34 cellular contexts compared by ENCODE assay signal in the genomic region with DNA sequence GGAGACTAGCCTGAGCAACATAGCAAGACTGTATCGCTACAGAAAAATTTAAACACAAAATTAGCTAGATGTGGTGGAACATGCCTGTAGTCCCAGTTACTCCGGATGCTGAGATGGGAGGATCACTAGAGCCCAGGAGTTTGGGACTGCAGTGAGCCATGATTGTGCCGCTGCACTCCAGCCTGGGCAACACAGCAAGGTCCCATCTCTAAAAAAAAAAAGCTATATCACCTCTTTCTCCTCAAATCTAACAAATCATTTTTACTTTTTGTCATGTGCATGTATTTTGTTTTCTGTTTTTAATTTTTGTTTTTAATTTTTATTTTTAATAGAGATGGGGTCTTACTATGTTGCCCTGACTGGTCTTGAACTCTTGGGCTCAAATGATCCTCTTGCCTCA. TPM values are rescaled to one million over a fixed set of nuclear protein-coding genes. Genes with fewer than 3 reads are reported as not detected.
"Had no signal": no experiment of that assay in that cellular context is flagged by ENCODE, and none has a peak within 500 bp of the region (broad histone marks: within the 10 kb centered on the region; RNA-seq: fewer than 3 reads in every experiment).

No MANE protein-coding gene starts in this region.

- H3K9me3 ChIP-seq: ascending aorta, breast epithelium had no signal

- H3K27ac ChIP-seq: ascending aorta, breast epithelium, VCaP had no signal

- H3K36me3 ChIP-seq: breast epithelium had no signal

- FAIRE-seq: TTC549 had no signal

- ATAC-seq: activated CD4-positive, alpha-beta T cell treated with anti-CD3 and anti-CD28 coated beads for 36 hours; activated CD4-positive, CD25-positive, alpha-beta regulatory T cell treated with anti-CD3 and anti-CD28 coated beads, Interleukin-2, amount 50 U/mL, for 24 hours; activated CD8-positive, alpha-beta memory T cell treated with anti-CD3 and anti-CD28 coated beads, Interleukin-2, amount 10 ng/mL, durations not matched to agents 7 days and 5 days; activated CD8-positive, alpha-beta T cell treated with anti-CD3 and anti-CD28 coated beads, Interleukin-2, amount 10 ng/mL, durations not matched to agents 7 days and 5 days; activated naive CD8-positive, alpha-beta T cell treated with anti-CD3 and anti-CD28 coated beads, Interleukin-2, amount 50 U/mL, for 24 hours had no signal

- DNase-seq: activated CD4-positive, alpha-beta memory T cell treated with anti-CD3 and anti-CD28 coated beads, Interleukin-2, amount 10 ng/mL, durations not matched to agents 7 days and 5 days; activated CD4-positive, alpha-beta T cell treated with anti-CD3 and anti-CD28 coated beads for 1 hour; activated CD4-positive, alpha-beta T cell treated with anti-CD3 and anti-CD28 coated beads for 36 hours; activated CD4-positive, alpha-beta T cell treated with anti-CD3 and anti-CD28 coated beads for 48 hours; activated CD4-positive, alpha-beta T cell treated with anti-CD3 and anti-CD28 coated beads, Interleukin-2, amount 10 ng/mL, durations not matched to agents 7 days and 5 days; activated CD4-positive, alpha-beta T cell treated with anti-CD3 and anti-CD28 coated beads, Interleukin-2, amount 50 U/mL, for 48 hours; activated CD4-positive, CD25-positive, alpha-beta regulatory T cell; activated CD8-positive, alpha-beta memory T cell treated with anti-CD3 and anti-CD28 coated beads for 24 hours; activated CD8-positive, alpha-beta memory T cell treated with anti-CD3 and anti-CD28 coated beads, Interleukin-2, amount 10 ng/mL, durations not matched to agents 7 days and 5 days; activated CD8-positive, alpha-beta memory T cell treated with anti-CD3 and anti-CD28 coated beads, Interleukin-2, amount 50 U/mL, for 48 hours; activated CD8-positive, alpha-beta T cell treated with anti-CD3 and anti-CD28 coated beads, Interleukin-2, amount 10 ng/mL, durations not matched to agents 7 days and 5 days; activated effector memory CD4-positive, alpha-beta T cell treated with Interleukin-2 at 50 U/mL for 16 hours; activated gamma-delta T cell; activated naive CD4-positive, alpha-beta T cell treated with anti-CD3 and anti-CD28 coated beads, Interleukin-2, amount 10 ng/mL, durations not matched to agents 7 days and 5 days; activated naive CD4-positive, alpha-beta T cell treated with Interleukin-2 at 50 U/mL for 16 hours; activated naive CD8-positive, alpha-beta T cell treated with anti-CD3 and anti-CD28 coated beads, Interleukin-2, amount 10 ng/mL, durations not matched to agents 7 days and 5 days; activated naive CD8-positive, alpha-beta T cell treated with anti-CD3 and anti-CD28 coated beads, Interleukin-2, amount 50 U/mL, for 24 hours; activated T-cell treated with anti-CD3 and anti-CD28 coated beads, Interleukin-2, amount 50 U/mL, for 24 hours; activated T-cell treated with anti-CD3 and anti-CD28 coated beads, Interleukin-2, amount 50 U/mL, for 48 hours; amygdala; anterior cingulate cortex; central memory CD4-positive, alpha-beta T cell; T-helper 1 cell; T-helper 2 cell; T-helper 9 cell had no signal

- H3K4me3 ChIP-seq: ascending aorta, breast epithelium had no signal

- H3K27me3 ChIP-seq: ascending aorta, breast epithelium had no signal

- H3K4me1 ChIP-seq: breast epithelium had no signal

RNA-seq across cellular contexts. Expression of a gene that starts 13.3 kb away (rescaled TPM):
- total RNA-seq: activated CD4-positive, alpha-beta memory T cell treated with anti-CD3 and anti-CD28 coated beads, Interleukin-2, amount 10 ng/mL, durations not matched to agents 7 days and 5 days; activated CD4-positive, alpha-beta T cell treated with anti-CD3 and anti-CD28 coated beads for 36 hours; activated CD4-positive, alpha-beta T cell treated with anti-CD3 and anti-CD28 coated beads, Interleukin-2, amount 10 ng/mL, durations not matched to agents 7 days and 5 days; activated CD8-positive, alpha-beta memory T cell treated with anti-CD3 and anti-CD28 coated beads, Interleukin-2, amount 10 ng/mL, durations not matched to agents 7 days and 5 days; activated CD8-positive, alpha-beta T cell treated with anti-CD3 and anti-CD28 coated beads, Interleukin-2, amount 10 ng/mL, durations not matched to agents 7 days and 5 days; activated naive CD8-positive, alpha-beta T cell treated with anti-CD3 and anti-CD28 coated beads, Interleukin-2, amount 10 ng/mL, durations not matched to agents 7 days and 5 days; activated T-helper 2 cell treated with anti-CD3 and anti-CD28 coated beads, Interferon-gamma antibody, Interleukin-2, Interleukin-4, amounts not matched to agents 10 μg/mL and 5 μg/mL and 100 μg/mL, durations not matched to agents 14 hours and 24 hours and 36 hours; ascending aorta; breast epithelium; cardiac septum; cerebellum had no signal
- polyA plus RNA-seq: adipose tissue had no signal

RNA-seq across cellular contexts. Expression of a gene that starts 48.7 kb away (rescaled TPM):
- total RNA-seq: activated CD8-positive, alpha-beta T cell treated with anti-CD3 and anti-CD28 coated beads, Interleukin-2, amount 10 ng/mL, durations not matched to agents 7 days and 5 days; activated T-helper 2 cell treated with anti-CD3 and anti-CD28 coated beads, Interferon-gamma antibody, Interleukin-2, Interleukin-4, amounts not matched to agents 10 μg/mL and 5 μg/mL and 100 μg/mL, durations not matched to agents 14 hours and 24 hours and 36 hours; ascending aorta; cardiac septum; cerebellum had no signal
